In the genomic region with DNA sequence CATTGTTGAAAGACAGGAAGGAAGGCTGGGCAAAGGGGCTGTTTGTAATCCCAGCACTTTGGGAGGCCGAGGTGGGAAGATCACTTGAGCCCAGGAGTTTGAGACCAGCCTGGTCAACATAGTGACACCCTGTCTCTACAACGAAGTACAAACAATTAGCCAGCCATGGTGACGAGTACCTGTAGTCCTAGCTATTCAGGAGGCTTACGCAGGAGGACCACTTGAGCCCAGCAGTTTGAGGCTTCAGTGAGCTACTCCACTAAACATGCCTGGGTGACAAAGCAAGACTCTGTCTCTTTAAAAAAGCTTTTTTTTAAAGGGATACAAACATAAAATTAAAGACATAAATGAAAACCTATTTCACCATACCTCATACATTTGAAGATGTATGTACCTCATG, we compare ENCODE assay signal across 26 cellular contexts.
"Had no signal": no experiment of that assay in that cellular context is flagged by ENCODE, and none has a peak within 500 bp of the region (broad histone marks: within the 10 kb centered on the region; RNA-seq: fewer than 3 reads in every experiment).

No MANE protein-coding gene starts in this region.

- H3K27me3 Mint-ChIP-seq: activated CD4-positive, alpha-beta memory T cell treated with anti-CD3 and anti-CD28 coated beads, Interleukin-2, amount 10 ng/mL, durations not matched to agents 7 days and 5 days; activated CD4-positive, alpha-beta T cell treated with anti-CD3 and anti-CD28 coated beads, Interleukin-2, amount 10 ng/mL, durations not matched to agents 7 days and 5 days; activated naive CD4-positive, alpha-beta T cell treated with anti-CD3 and anti-CD28 coated beads, Interleukin-2, amount 50 U/mL, for 24 hours; activated naive CD8-positive, alpha-beta T cell treated with anti-CD3 and anti-CD28 coated beads, Interleukin-2, amount 50 U/mL, for 24 hours; activated T-cell treated with anti-CD3 and anti-CD28 coated beads, Interleukin-2, amount 50 U/mL, for 24 hours; memory B cell; naive thymus-derived CD4-positive, alpha-beta T cell; progenitor cell of endocrine pancreas had no signal

- ATAC-seq: activated naive CD8-positive, alpha-beta T cell treated with anti-CD3 and anti-CD28 coated beads, Interleukin-2, amount 50 U/mL, for 24 hours; gastroesophageal sphincter; left cardiac atrium; naive thymus-derived CD4-positive, alpha-beta T cell; right lobe of liver; WTC11 had no signal

- H3K36me3 Mint-ChIP-seq: activated naive CD4-positive, alpha-beta T cell treated with anti-CD3 and anti-CD28 coated beads, Interleukin-2, amount 50 U/mL, for 24 hours; memory B cell; WTC11 had no signal

- H3K36me3 ChIP-seq: gastroesophageal sphincter, ovary, right lobe of liver, tibial nerve had no signal

- H3K27ac ChIP-seq: gastroesophageal sphincter, ovary, tibial nerve had no signal

- H3K27me3 ChIP-seq: gastroesophageal sphincter, ovary, right lobe of liver, tibial nerve had no signal

- H3K4me3 Mint-ChIP-seq: activated CD4-positive, alpha-beta memory T cell treated with anti-CD3 and anti-CD28 coated beads, Interleukin-2, amount 10 ng/mL, durations not matched to agents 7 days and 5 days; activated CD4-positive, alpha-beta T cell treated with anti-CD3 and anti-CD28 coated beads, Interleukin-2, amount 10 ng/mL, durations not matched to agents 7 days and 5 days; activated naive CD4-positive, alpha-beta T cell treated with anti-CD3 and anti-CD28 coated beads, Interleukin-2, amount 50 U/mL, for 24 hours; activated naive CD8-positive, alpha-beta T cell treated with anti-CD3 and anti-CD28 coated beads, Interleukin-2, amount 50 U/mL, for 24 hours; activated T-cell treated with anti-CD3 and anti-CD28 coated beads, Interleukin-2, amount 50 U/mL, for 24 hours; memory B cell; naive thymus-derived CD4-positive, alpha-beta T cell; WTC11 had no signal

- H3K4me1 Mint-ChIP-seq: memory B cell, WTC11 had no signal

- FAIRE-seq: endothelial cell of umbilical vein, keratinocyte, urothelium cell line had no signal

- H3K9me3 ChIP-seq: gastroesophageal sphincter, ovary, right lobe of liver, tibial nerve had no signal

- H3K27ac Mint-ChIP-seq: activated CD4-positive, alpha-beta memory T cell treated with anti-CD3 and anti-CD28 coated beads, Interleukin-2, amount 10 ng/mL, durations not matched to agents 7 days and 5 days; activated CD4-positive, alpha-beta T cell treated with anti-CD3 and anti-CD28 coated beads, Interleukin-2, amount 10 ng/mL, durations not matched to agents 7 days and 5 days; activated naive CD4-positive, alpha-beta T cell treated with anti-CD3 and anti-CD28 coated beads, Interleukin-2, amount 50 U/mL, for 24 hours; activated naive CD8-positive, alpha-beta T cell treated with anti-CD3 and anti-CD28 coated beads, Interleukin-2, amount 50 U/mL, for 24 hours; activated T-cell treated with anti-CD3 and anti-CD28 coated beads, Interleukin-2, amount 50 U/mL, for 24 hours; memory B cell; naive thymus-derived CD4-positive, alpha-beta T cell; progenitor cell of endocrine pancreas; WTC11 had no signal

- DNase-seq: activated CD4-positive, alpha-beta memory T cell treated with anti-CD3 and anti-CD28 coated beads, Interleukin-2, amount 10 ng/mL, durations not matched to agents 7 days and 5 days; activated CD4-positive, alpha-beta T cell treated with anti-CD3 and anti-CD28 coated beads for 1 hour; activated CD4-positive, alpha-beta T cell treated with anti-CD3 and anti-CD28 coated beads, Interleukin-2, amount 10 ng/mL, durations not matched to agents 7 days and 5 days; activated CD8-positive, alpha-beta memory T cell treated with anti-CD3 and anti-CD28 coated beads, Interleukin-2, amount 50 U/mL, for 48 hours; activated naive CD8-positive, alpha-beta T cell treated with anti-CD3 and anti-CD28 coated beads, Interleukin-2, amount 50 U/mL, for 24 hours; activated T-cell treated with anti-CD3 and anti-CD28 coated beads, Interleukin-2, amount 50 U/mL, for 24 hours; amygdala; caudate nucleus; head of caudate nucleus; hippocampal formation; left cardiac atrium; midbrain; naive thymus-derived CD4-positive, alpha-beta T cell; ovary; right lobe of liver; stimulated activated CD4-positive, alpha-beta T cell treated with anti-CD3 and anti-CD28 coated beads, Interleukin-2, amount 100 ng/mL, for 48 hours; stimulated activated naive CD4-positive, alpha-beta T cell treated with Interleukin-2 at 50 U/mL for 16 hours had no signal

- H3K4me3 ChIP-seq: gastroesophageal sphincter, ovary, right lobe of liver, tibial nerve had no signal

- H3K9me3 Mint-ChIP-seq: activated CD4-positive, alpha-beta memory T cell treated with anti-CD3 and anti-CD28 coated beads, Interleukin-2, amount 10 ng/mL, durations not matched to agents 7 days and 5 days; activated CD4-positive, alpha-beta T cell treated with anti-CD3 and anti-CD28 coated beads, Interleukin-2, amount 10 ng/mL, durations not matched to agents 7 days and 5 days; activated naive CD4-positive, alpha-beta T cell treated with anti-CD3 and anti-CD28 coated beads, Interleukin-2, amount 50 U/mL, for 24 hours; activated naive CD8-positive, alpha-beta T cell treated with anti-CD3 and anti-CD28 coated beads, Interleukin-2, amount 50 U/mL, for 24 hours; activated T-cell treated with anti-CD3 and anti-CD28 coated beads, Interleukin-2, amount 50 U/mL, for 24 hours; memory B cell; naive thymus-derived CD4-positive, alpha-beta T cell; WTC11 had no signal
